ENCODE assay signal across 30 cellular contexts in the genomic region with DNA sequence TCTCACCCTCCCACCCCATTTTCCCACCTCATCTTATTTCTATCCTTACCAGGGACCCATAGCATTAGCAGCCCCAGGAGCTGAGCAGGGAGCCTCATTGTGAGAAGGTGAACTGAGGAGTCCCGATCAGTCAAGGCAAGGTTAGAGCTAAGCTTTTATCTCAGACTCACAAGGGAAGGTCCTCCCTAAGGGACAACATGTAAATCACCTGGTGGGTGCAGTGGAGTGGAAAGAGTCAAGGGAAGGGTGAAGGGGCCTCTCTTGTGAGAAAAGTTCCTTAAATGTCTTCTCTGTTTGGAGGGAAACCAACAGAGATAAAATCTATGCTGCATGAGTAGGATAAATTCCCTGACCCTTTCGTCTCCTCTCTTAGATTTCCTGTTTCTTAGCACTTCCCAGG.
"Had no signal": no experiment of that assay in that cellular context is flagged by ENCODE, and none has a peak within 500 bp of the region (broad histone marks: within the 10 kb centered on the region; RNA-seq: fewer than 3 reads in every experiment).

No MANE protein-coding gene starts in this region.

- H3K27ac ChIP-seq: brain microvascular endothelial cell, epithelial cell of prostate, heart left ventricle, WERI-Rb-1 had no signal

- H3K27ac Mint-ChIP-seq: activated B cell treated with CpG ODN at 0.5 μM for 24 hours; activated CD8-positive, alpha-beta T cell treated with anti-CD3 and anti-CD28 coated beads for 36 hours; activated naive CD8-positive, alpha-beta T cell; activated T-helper 17 cell treated with anti-CD3 and anti-CD28 coated beads, Interleukin-2, amount 50 U/mL, for 72 hours; effector memory CD8-positive, alpha-beta T cell; T-helper 2 cell treated with Interferon-gamma antibody and Interleukin-4, amounts not matched to agents 5 μg/mL and 100 μg/mL, for 36 hours had no signal

- H3K9me3 ChIP-seq: heart left ventricle had no signal

- H3K4me1 ChIP-seq: heart left ventricle had no signal

- H3K36me3 ChIP-seq: brain microvascular endothelial cell, heart left ventricle, WERI-Rb-1 had no signal

- H3K9me3 Mint-ChIP-seq: activated CD8-positive, alpha-beta T cell treated with anti-CD3 and anti-CD28 coated beads for 36 hours; activated T-cell treated with anti-CD3 and anti-CD28 coated beads, Interleukin-2, amount 50 U/mL, for 4 hours; activated T-helper 17 cell treated with anti-CD3 and anti-CD28 coated beads, Interleukin-2, amount 50 U/mL, for 72 hours; effector memory CD8-positive, alpha-beta T cell; T-helper 2 cell treated with Interferon-gamma antibody and Interleukin-4, amounts not matched to agents 5 μg/mL and 100 μg/mL, for 36 hours had no signal

- DNase-seq: activated B cell treated with CpG ODN at 0.5 μM for 24 hours; activated CD4-positive, alpha-beta T cell treated with anti-CD3 and anti-CD28 coated beads for 48 hours; activated CD4-positive, alpha-beta T cell treated with anti-CD3 and anti-CD28 coated beads, Interleukin-2, amount 50 U/mL, for 1 hour; activated CD4-positive, alpha-beta T cell treated with anti-CD3 and anti-CD28 coated beads, Interleukin-2, amount 50 U/mL, for 48 hours; activated CD8-positive, alpha-beta memory T cell treated with anti-CD3 and anti-CD28 coated beads for 24 hours; activated CD8-positive, alpha-beta T cell treated with anti-CD3 and anti-CD28 coated beads for 36 hours; activated effector memory CD4-positive, alpha-beta T cell treated with Interleukin-2 at 50 U/mL for 16 hours; activated gamma-delta T cell treated with Interleukin-2 at 50 U/mL for 16 hours; activated naive CD4-positive, alpha-beta T cell treated with anti-CD3 and anti-CD28 coated beads, Interleukin-2, amount 50 U/mL, for 16 hours; activated naive CD4-positive, alpha-beta T cell treated with Interleukin-2 at 50 U/mL for 16 hours; activated T-cell treated with anti-CD3 and anti-CD28 coated beads, Interleukin-2, amount 50 U/mL, for 4 hours; amniotic stem cell; anterior cingulate cortex; brain microvascular endothelial cell; caudate nucleus; cortex of kidney; dermis blood vessel endothelial cell; effector CD4-positive, alpha-beta T cell; effector memory CD8-positive, alpha-beta T cell; foreskin fibroblast; glutamatergic neuron; heart left ventricle; hypothalamus; T1000; WERI-Rb-1 had no signal

- ATAC-seq: activated CD4-positive, CD25-positive, alpha-beta regulatory T cell treated with anti-CD3 and anti-CD28 coated beads, Interleukin-2, amount 50 U/mL, for 24 hours; activated CD8-positive, alpha-beta T cell treated with anti-CD3 and anti-CD28 coated beads for 36 hours; activated T-cell treated with anti-CD3 and anti-CD28 coated beads, Interleukin-2, amount 50 U/mL, for 4 hours; activated T-helper 17 cell treated with anti-CD3 and anti-CD28 coated beads, Interleukin-2, amount 50 U/mL, for 72 hours; effector memory CD8-positive, alpha-beta T cell; heart left ventricle had no signal

- H3K27me3 ChIP-seq: brain microvascular endothelial cell had no signal

- H3K4me3 ChIP-seq: heart left ventricle had no signal

- H3K36me3 Mint-ChIP-seq: activated naive CD8-positive, alpha-beta T cell had no signal

- H3K4me3 Mint-ChIP-seq: activated B cell treated with CpG ODN at 0.5 μM for 24 hours; activated CD8-positive, alpha-beta T cell treated with anti-CD3 and anti-CD28 coated beads for 36 hours; activated naive CD8-positive, alpha-beta T cell; activated T-cell treated with anti-CD3 and anti-CD28 coated beads, Interleukin-2, amount 50 U/mL, for 4 hours; activated T-helper 17 cell treated with anti-CD3 and anti-CD28 coated beads, Interleukin-2, amount 50 U/mL, for 72 hours; effector memory CD8-positive, alpha-beta T cell; T-helper 2 cell treated with Interferon-gamma antibody and Interleukin-4, amounts not matched to agents 5 μg/mL and 100 μg/mL, for 36 hours had no signal
